In the genomic region with DNA sequence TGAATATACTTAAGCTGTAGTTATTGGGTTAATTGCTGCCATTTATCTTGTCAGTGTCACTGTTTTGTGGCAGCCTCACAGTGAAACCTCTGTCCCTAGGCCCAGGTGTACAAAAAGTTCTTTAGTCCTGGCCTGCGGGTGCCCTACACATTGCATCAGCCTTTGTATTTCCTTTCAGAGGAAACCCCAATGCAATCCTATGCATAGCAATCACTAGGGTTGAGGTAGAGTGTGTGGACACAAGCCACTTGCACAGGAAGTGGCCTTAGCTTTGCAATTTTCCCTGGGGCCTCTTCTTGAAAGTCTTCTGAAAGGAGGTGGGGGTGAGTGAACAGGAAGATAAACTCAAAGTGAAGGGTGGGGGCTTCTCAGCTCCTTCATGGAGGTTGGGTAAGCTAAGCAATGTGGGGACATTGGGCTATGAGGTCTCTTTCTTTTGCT, we compare ENCODE assay signal across 1 cellular context.
TF ChIP-seq lines count a peak whose summit lies in the region.

No MANE protein-coding gene starts in this region.

TF ChIP-seq in K562, 482 proteins besides CTCF, POLR2A, EP300 and RAD21 (continued from another document and continues in another):
- TF ChIP-seq ZNF717 (CRISPR knock-in tag; IDR thresholded peaks at IDR 0.05) = no peak
- no peak for TF ChIP-seq MBD2 (IDR thresholded peaks at IDR 0.05; ENCODE audit: borderline replicate concordance, low read depth)
- TF ChIP-seq NCOA2 (IDR thresholded peaks at IDR 0.05; ENCODE audit: partially characterized antibody in 2 of 2) = no peak
- TF ChIP-seq FOS (IDR thresholded peaks at IDR 0.05; ENCODE audit: extremely low read depth, insufficient read length) = no peak
- no peak for TF ChIP-seq MTA3 (IDR thresholded peaks at IDR 0.05; ENCODE audit: borderline replicate concordance)
- TF ChIP-seq ZKSCAN8 (CRISPR knock-in tag; IDR thresholded peaks at IDR 0.05) = peak; percentile 90; the same call in 1 of the 2 replicates
- TF ChIP-seq RBM14 (IDR thresholded peaks at IDR 0.05; ENCODE audit: borderline replicate concordance, insufficient read depth, low read depth, low read length) = no peak
- TF ChIP-seq ZNF175 (CRISPR knock-in tag; IDR thresholded peaks at IDR 0.05; ENCODE audit: low read depth) = peak; percentile 72; the same call in 1 of the 2 replicates
- TF ChIP-seq ATF6 (CRISPR knock-in tag; IDR thresholded peaks at IDR 0.05) = no peak
- no peak for TF ChIP-seq EHMT2 (IDR thresholded peaks at IDR 0.05)
- TF ChIP-seq ZNF347 (CRISPR knock-in tag; IDR thresholded peaks at IDR 0.05; ENCODE audit: low read depth) = no peak
- no peak for TF ChIP-seq ELF4 (CRISPR knock-in tag; IDR thresholded peaks at IDR 0.05)
- TF ChIP-seq TFAP4 (CRISPR knock-in tag; IDR thresholded peaks at IDR 0.05; ENCODE audit: borderline replicate concordance) = no peak
- TF ChIP-seq ATF1 (CRISPR knock-in tag; IDR thresholded peaks at IDR 0.05) = no peak
- TF ChIP-seq ATF1 (tag; IDR thresholded peaks at IDR 0.05) = no peak
- TF ChIP-seq, protein P1, sequence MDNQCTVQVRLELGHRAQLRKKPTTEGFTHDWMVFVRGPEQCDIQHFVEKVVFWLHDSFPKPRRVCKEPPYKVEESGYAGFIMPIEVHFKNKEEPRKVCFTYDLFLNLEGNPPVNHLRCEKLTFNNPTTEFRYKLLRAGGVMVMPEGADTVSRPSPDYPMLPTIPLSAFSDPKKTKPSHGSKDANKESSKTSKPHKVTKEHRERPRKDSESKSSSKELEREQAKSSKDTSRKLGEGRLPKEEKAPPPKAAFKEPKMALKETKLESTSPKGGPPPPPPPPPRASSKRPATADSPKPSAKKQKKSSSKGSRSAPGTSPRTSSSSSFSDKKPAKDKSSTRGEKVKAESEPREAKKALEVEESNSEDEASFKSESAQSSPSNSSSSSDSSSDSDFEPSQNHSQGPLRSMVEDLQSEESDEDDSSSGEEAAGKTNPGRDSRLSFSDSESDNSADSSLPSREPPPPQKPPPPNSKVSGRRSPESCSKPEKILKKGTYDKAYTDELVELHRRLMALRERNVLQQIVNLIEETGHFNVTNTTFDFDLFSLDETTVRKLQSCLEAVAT (IDR thresholded peaks at IDR 0.05) = no peak
- no peak for TF ChIP-seq NEUROD1 (IDR thresholded peaks at IDR 0.05; ENCODE audit: borderline replicate concordance, low read depth, low read length, partially characterized antibody)
- TF ChIP-seq, protein P2, sequence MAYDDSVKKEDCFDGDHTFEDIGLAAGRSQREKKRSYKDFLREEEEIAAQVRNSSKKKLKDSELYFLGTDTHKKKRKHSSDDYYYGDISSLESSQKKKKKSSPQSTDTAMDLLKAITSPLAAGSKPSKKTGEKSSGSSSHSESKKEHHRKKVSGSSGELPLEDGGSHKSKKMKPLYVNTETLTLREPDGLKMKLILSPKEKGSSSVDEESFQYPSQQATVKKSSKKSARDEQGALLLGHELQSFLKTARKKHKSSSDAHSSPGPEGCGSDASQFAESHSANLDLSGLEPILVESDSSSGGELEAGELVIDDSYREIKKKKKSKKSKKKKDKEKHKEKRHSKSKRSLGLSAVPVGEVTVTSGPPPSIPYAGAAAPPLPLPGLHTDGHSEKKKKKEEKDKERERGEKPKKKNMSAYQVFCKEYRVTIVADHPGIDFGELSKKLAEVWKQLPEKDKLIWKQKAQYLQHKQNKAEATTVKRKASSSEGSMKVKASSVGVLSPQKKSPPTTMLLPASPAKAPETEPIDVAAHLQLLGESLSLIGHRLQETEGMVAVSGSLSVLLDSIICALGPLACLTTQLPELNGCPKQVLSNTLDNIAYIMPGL (CRISPR knock-in tag; IDR thresholded peaks at IDR 0.05) = no peak
- TF ChIP-seq SOX6 (IDR thresholded peaks at IDR 0.05) = peak; percentile 81
- no peak for TF ChIP-seq ZNF263 (CRISPR knock-in tag; IDR thresholded peaks at IDR 0.05; ENCODE audit: borderline replicate concordance)
- TF ChIP-seq THRB (CRISPR knock-in tag; conservative IDR thresholded peaks at IDR 0.05) = no peak
- no peak for TF ChIP-seq TRIM25 (IDR thresholded peaks at IDR 0.05; ENCODE audit: borderline replicate concordance)
- no peak; a peak in 1 of 6 replicates for TF ChIP-seq ZBTB11 (CRISPR knock-in tag; IDR thresholded peaks at IDR 0.05)
- TF ChIP-seq ZFP36 (IDR thresholded peaks at IDR 0.05; ENCODE audit: low read depth, low read length, partially characterized antibody) = no peak
- no peak for TF ChIP-seq AFF4 (CRISPR knock-in tag; IDR thresholded peaks at IDR 0.05)
- TF ChIP-seq MAX (CRISPR knock-in tag; IDR thresholded peaks at IDR 0.05) = no peak
- no peak for TF ChIP-seq RBBP5 (IDR thresholded peaks at IDR 0.05; ENCODE audit: borderline replicate concordance, insufficient read depth, low read length, poor library complexity, severe bottlenecking)
